Comparison of ENCODE assay signal across 11 cellular contexts in the genomic region with DNA sequence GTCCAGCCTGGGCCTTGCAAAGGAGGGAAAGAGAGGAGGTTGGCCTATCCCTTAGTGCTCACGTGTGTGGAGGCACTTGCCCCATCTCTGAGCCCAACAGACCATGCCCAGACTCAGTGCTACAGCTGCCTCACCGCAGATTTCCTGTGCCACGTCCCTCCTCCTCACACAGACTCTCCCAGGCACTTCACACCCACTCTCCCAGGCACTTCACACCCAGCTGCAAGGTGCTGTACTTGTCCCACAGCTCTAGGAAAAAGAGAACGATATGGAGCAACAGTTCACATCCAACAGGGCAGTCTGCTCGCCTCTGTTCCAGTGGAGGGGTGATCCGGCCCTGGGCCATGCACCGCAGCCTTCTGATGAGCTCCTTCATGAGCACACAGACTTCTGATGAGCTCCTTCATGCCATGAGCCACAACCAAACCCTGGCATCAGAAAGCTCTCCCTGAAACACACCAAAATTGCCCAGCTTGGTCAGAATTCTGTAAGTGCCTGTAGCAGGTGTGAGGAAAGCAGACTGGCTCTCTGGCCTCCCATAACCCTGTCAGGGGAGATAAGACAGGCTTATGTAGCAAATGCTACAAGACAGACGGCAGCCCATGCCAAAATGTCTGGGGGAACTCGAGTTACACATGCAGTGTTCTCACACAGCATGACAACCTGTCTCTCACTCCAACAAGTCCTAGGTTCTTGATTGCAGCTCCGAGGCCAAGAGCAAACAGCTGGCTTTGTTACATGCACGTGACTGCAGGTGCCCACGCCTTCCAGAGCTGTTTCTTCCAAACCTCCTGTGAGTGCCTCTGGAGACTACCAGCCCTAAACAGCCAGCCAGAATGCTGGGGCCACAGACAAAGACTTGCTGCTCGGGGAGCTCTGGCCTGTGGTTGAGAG.
DNase-seq lines count a peak whose midpoint lies in the region; ATAC-seq and TF ChIP-seq lines count a peak whose summit lies in the region.
"Had no signal": no experiment of that assay in that cellular context is flagged by ENCODE, and none has a peak within 500 bp of the region (broad histone marks: within the 10 kb centered on the region; RNA-seq: fewer than 3 reads in every experiment).

No MANE protein-coding gene starts in this region.

- H3K4me3 Mint-ChIP-seq in stimulated activated naive B cell treated with anti-CD40 and anti-IgM and Interleukin-4, amounts not matched to agents 10 μg/mL and 1 μg/mL and 100 μg/mL, for 72 hours, result no peak overlapping the region
- H3K4me3 Mint-ChIP-seq: endodermal cell had no signal

- no peaks in the 10 kb centered on the region for H3K36me3 Mint-ChIP-seq in stimulated activated naive B cell treated with anti-CD40 and anti-IgM and Interleukin-4, amounts not matched to agents 10 μg/mL and 1 μg/mL and 100 μg/mL, for 72 hours

- no peak for TF ChIP-seq CTCF in SU-DHL-6 (IDR thresholded peaks at IDR 0.05; ENCODE audit: insufficient read depth, low read length, poor library complexity, severe bottlenecking)

- peak overlapping the region; percentile 49 for H3K27ac ChIP-seq in SU-DHL-6 (ENCODE audit: low read depth, low read length)

- H4K20me1 ChIP-seq in SU-DHL-6 (ENCODE audit: low read depth, low read length), result no peaks in the 10 kb centered on the region

- H3K9me2 ChIP-seq in SU-DHL-6 (replicated peaks; ENCODE audit: insufficient read depth, low read length), result no peaks in the 10 kb centered on the region

- H3K9me3 ChIP-seq in SU-DHL-6 (ENCODE audit: insufficient read depth, low read length), result no peaks in the 10 kb centered on the region

- H3K4me3 ChIP-seq in SU-DHL-6 (ENCODE audit: insufficient read depth, low read length, poor library complexity, severe bottlenecking), result no peak overlapping the region

- no peak overlapping the region for H2AFZ ChIP-seq in SU-DHL-6 (ENCODE audit: low read depth, low read length, severe bottlenecking)

- peak overlapping the region; percentile 30 for H3K4me2 ChIP-seq in SU-DHL-6 (ENCODE audit: low read depth, low read length, poor library complexity, severe bottlenecking)

- H3K79me2 ChIP-seq in SU-DHL-6 (ENCODE audit: insufficient read depth, low read length), result no peaks in the 10 kb centered on the region

- H3F3A ChIP-seq in SU-DHL-6 (ENCODE audit: insufficient read depth), result no peaks in the 10 kb centered on the region

- H3K36me3 ChIP-seq in SU-DHL-6 (ENCODE audit: low read length), result no peaks in the 10 kb centered on the region

- no peaks in the 10 kb centered on the region for H3K27me3 ChIP-seq in SU-DHL-6 (ENCODE audit: low read length)

- ATAC-seq in HG03558 (IDR thresholded peaks at IDR 0.05; ENCODE audit: extremely low read depth, unreplicated experiment), result peak; percentile 62
- peak in 1 of 2 donors; percentile 45 for ATAC-seq in stimulated activated naive B cell treated with anti-CD40 and anti-IgM and Interleukin-4, amounts not matched to agents 10 μg/mL and 1 μg/mL and 100 μg/mL, for 72 hours (replicated peaks)

- H3K9me3 Mint-ChIP-seq in stimulated activated naive B cell treated with anti-CD40 and anti-IgM and Interleukin-4, amounts not matched to agents 10 μg/mL and 1 μg/mL and 100 μg/mL, for 72 hours, result no peaks in the 10 kb centered on the region
- H3K9me3 Mint-ChIP-seq: endodermal cell had no signal

- H3K9ac ChIP-seq in SU-DHL-6 (ENCODE audit: low read length), result peak overlapping the region; percentile 6; the same call in 1 of the 2 replicates

- H3K27me3 Mint-ChIP-seq in stimulated activated naive B cell treated with anti-CD40 and anti-IgM and Interleukin-4, amounts not matched to agents 10 μg/mL and 1 μg/mL and 100 μg/mL, for 72 hours, result peaks cover 8 to 24% of the 10 kb centered on the region in 2 donors

- H3K27ac Mint-ChIP-seq in stimulated activated naive B cell treated with anti-CD40 and anti-IgM and Interleukin-4, amounts not matched to agents 10 μg/mL and 1 μg/mL and 100 μg/mL, for 72 hours, result peak overlapping the region; percentile 60
- H3K27ac Mint-ChIP-seq: endodermal cell had no signal

- DNase-seq in NK-92 treated with Interleukin-12 subunit alpha and Interleukin-12 subunit beta, amount 100 ng/mL, for 24 hours (lab: John Stamatoyannopoulos, UW), result peak; percentile 27
- DNase-seq in NK-92 (lab: John Stamatoyannopoulos, UW; ENCODE audit: unreplicated experiment) (no peak), NCI-H1105 (lab: John Stamatoyannopoulos, UW) (no peak), NOMO-1 (lab: John Stamatoyannopoulos, UW; ENCODE audit: unreplicated experiment in 2 of 2) (no peak), iPS-NIHi11 (ENCODE audit: low spot score) (no peak)
- DNase-seq in stimulated activated naive B cell treated with anti-CD40 and anti-IgM and Interleukin-4, amounts not matched to agents 10 μg/mL and 1 μg/mL and 100 μg/mL, for 72 hours, result no peak
- DNase-seq: activated effector memory CD4-positive, alpha-beta T cell treated with anti-CD3 and anti-CD28 coated beads, Interleukin-2, amount 50 U/mL, for 16 hours; endodermal cell; NCI-H2081 treated with DMSO at 0.1 percent for 48 hours had no signal

- peaks cover 6 to 9% of the 10 kb centered on the region in 2 donors for H3K4me1 Mint-ChIP-seq in stimulated activated naive B cell treated with anti-CD40 and anti-IgM and Interleukin-4, amounts not matched to agents 10 μg/mL and 1 μg/mL and 100 μg/mL, for 72 hours
